In the genomic region with DNA sequence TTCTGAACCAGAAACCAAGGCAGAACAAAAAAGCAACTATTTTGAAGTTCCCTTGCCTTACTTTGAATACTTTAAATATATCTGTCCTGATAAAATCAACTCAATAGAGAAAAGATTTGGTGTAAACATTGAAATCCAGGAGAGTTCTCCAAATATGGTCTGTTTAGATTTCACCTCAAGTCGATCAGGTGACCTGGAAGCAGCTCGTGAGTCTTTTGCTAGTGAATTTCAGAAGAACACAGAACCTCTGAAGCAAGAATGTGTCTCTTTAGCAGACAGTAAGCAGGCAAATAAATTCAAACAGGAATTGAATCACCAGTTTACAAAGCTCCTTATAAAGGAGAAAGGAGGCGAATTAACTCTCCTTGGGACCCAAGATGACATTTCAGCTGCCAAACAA, we compare ENCODE assay signal across 19 cellular contexts. TPM values are rescaled to one million over a fixed set of nuclear protein-coding genes. Genes with fewer than 3 reads are reported as not detected.
DNase-seq lines count a peak whose midpoint lies in the region; ATAC-seq and TF ChIP-seq lines count a peak whose summit lies in the region.
"Had no signal": no experiment of that assay in that cellular context is flagged by ENCODE, and none has a peak within 500 bp of the region (broad histone marks: within the 10 kb centered on the region; RNA-seq: fewer than 3 reads in every experiment).

No MANE protein-coding gene starts in this region.

- H3K9me3 Mint-ChIP-seq in T-helper 2 cell treated with Interferon-gamma antibody and Interleukin-4, amounts not matched to agents 5 μg/mL and 100 μg/mL, for 36 hours = no peaks in the 10 kb centered on the region
- H3K9me3 Mint-ChIP-seq in T-cell = no peaks in the 10 kb centered on the region
- H3K9me3 Mint-ChIP-seq: endodermal cell, H9 had no signal

- peaks cover 0 to 75% (median 21%) of the 10 kb centered on the region in 3 donors for H3K4me1 ChIP-seq in gastroesophageal sphincter
- H3K4me1 ChIP-seq in sigmoid colon = peaks cover 0 to 52% (median 27%) of the 10 kb centered on the region in 4 donors

- intact Hi-C loops in sigmoid colon (cut with DNase I) = loop anchor here (10.0 kb wide), 1 partner anchor 226 kb away; a partner anchor contains a TSS

- DNase-seq in T-helper 2 cell treated with Interferon-gamma antibody and Interleukin-4, amounts not matched to agents 5 μg/mL and 100 μg/mL, for 36 hours (ENCODE audit: low spot score) = no peak
- DNase-seq in T-helper 2 cell (no peak), T-cell (no peak), sigmoid colon (no peak), erythroblast (lab: John Stamatoyannopoulos, UW) (no peak)
- no peak for DNase-seq in activated CD8-positive, alpha-beta memory T cell treated with anti-CD3 and anti-CD28 coated beads for 24 hours
- DNase-seq: 8988T; activated CD4-positive, alpha-beta T cell treated with anti-CD3 and anti-CD28 coated beads for 1 hour; caudate nucleus; endodermal cell; H9; MM.1S; NCI-H2081; NCI-H69; Peyer's patch; substantia nigra had no signal

- 24 to 46% methylated on average over 2 to 3 of the region's 3 CpGs for WGBS in gastroesophageal sphincter (ENCODE audit: low coverage in 1 of 2), 2 donors
- 61 to 83% methylated on average over 3 of the region's 3 CpGs for WGBS in sigmoid colon, 2 donors

- CTCF ChIA-PET in T-cell (lab: Charles Lee) = interaction anchor here in 1 of 2 donors (0.8 to 3.0 kb wide), 2 partner anchors 10 to 111 kb away, joined by 3 to 8 read pairs; no protein-coding TSS in a partner anchor

- H3K36me3 ChIP-seq in gastroesophageal sphincter (peaks cover 0 to 77% of the 10 kb centered on the region in 2 donors), sigmoid colon (peaks cover 0 to 66% (median 16%) of the 10 kb centered on the region in 4 donors)

- H3K9me3 ChIP-seq in gastroesophageal sphincter (no peaks in the 10 kb centered on the region), sigmoid colon (no peaks in the 10 kb centered on the region)
- H3K9me3 ChIP-seq: Peyer's patch had no signal

- no peak overlapping the region for H3K27ac Mint-ChIP-seq in T-helper 2 cell treated with Interferon-gamma antibody and Interleukin-4, amounts not matched to agents 5 μg/mL and 100 μg/mL, for 36 hours
- peak overlapping the region; percentile 79 to 82 for H3K27ac Mint-ChIP-seq in T-cell
- H3K27ac Mint-ChIP-seq: endodermal cell, H9 had no signal

- no peak for ATAC-seq in T-cell (replicated peaks in 1 of 4)
- ATAC-seq in gastroesophageal sphincter = peak; percentile 26
- no peak for ATAC-seq in GM18517 (IDR thresholded peaks at IDR 0.05; ENCODE audit: unreplicated experiment)

- H3K27ac ChIP-seq in gastroesophageal sphincter (peak overlapping the region; percentile 64 to 70 (median 68)), sigmoid colon (peak overlapping the region; percentile 62 to 93 (median 80))

- peak overlapping the region; percentile 58 for H3K4me3 Mint-ChIP-seq in T-helper 2 cell treated with Interferon-gamma antibody and Interleukin-4, amounts not matched to agents 5 μg/mL and 100 μg/mL, for 36 hours
- H3K4me3 Mint-ChIP-seq in T-cell = peak overlapping the region in 1 of 3 donors; percentile 43
- H3K4me3 Mint-ChIP-seq: endodermal cell, H9 had no signal

- POLR2A ChIA-PET in T-cell (lab: Charles Lee) = no interaction called here

- H3K27me3 ChIP-seq in gastroesophageal sphincter (no peaks in the 10 kb centered on the region), sigmoid colon (no peaks in the 10 kb centered on the region)
- H3K27me3 ChIP-seq: Peyer's patch had no signal

- no peak for TF ChIP-seq CTCF in gastroesophageal sphincter (IDR thresholded peaks at IDR 0.05)
- no peak for TF ChIP-seq CTCF in sigmoid colon (IDR thresholded peaks at IDR 0.05)

- H3K4me3 ChIP-seq in gastroesophageal sphincter (no peak overlapping the region), sigmoid colon (no peak overlapping the region)
- H3K4me3 ChIP-seq: Peyer's patch had no signal

- peaks cover 76% of the 10 kb centered on the region for H3K36me3 Mint-ChIP-seq in T-helper 2 cell treated with Interferon-gamma antibody and Interleukin-4, amounts not matched to agents 5 μg/mL and 100 μg/mL, for 36 hours (ENCODE audit: low read depth)
- peaks cover 54% of the 10 kb centered on the region for H3K36me3 Mint-ChIP-seq in T-cell

- peaks cover 49% of the 10 kb centered on the region for H3K4me1 Mint-ChIP-seq in T-helper 2 cell treated with Interferon-gamma antibody and Interleukin-4, amounts not matched to agents 5 μg/mL and 100 μg/mL, for 36 hours (ENCODE audit: low read depth)
- peaks cover 70 to 76% (median 73%) of the 10 kb centered on the region in 3 donors for H3K4me1 Mint-ChIP-seq in T-cell

- TF ChIP-seq EP300 in gastroesophageal sphincter (IDR thresholded peaks at IDR 0.05) (no peak), sigmoid colon (IDR thresholded peaks at IDR 0.05) (peak in 2 of 4 donors; percentile 61 to 91)

- TF ChIP-seq POLR2A in gastroesophageal sphincter (IDR thresholded peaks at IDR 0.05) (no peak), sigmoid colon (IDR thresholded peaks at IDR 0.05) (no peak), erythroblast (IDR thresholded peaks at IDR 0.05; ENCODE audit: low read length) (no peak)

- no peaks in the 10 kb centered on the region for H3K27me3 Mint-ChIP-seq in T-helper 2 cell treated with Interferon-gamma antibody and Interleukin-4, amounts not matched to agents 5 μg/mL and 100 μg/mL, for 36 hours (ENCODE audit: low read depth)
- no peaks in the 10 kb centered on the region for H3K27me3 Mint-ChIP-seq in T-cell

RNA-seq across cellular contexts. Expression of a gene that starts 4.6 kb away (rescaled TPM):
- total RNA-seq in T-cell = 10 to 100 TPM; 35.1 to 56.2 (median 49.8) TPM
- total RNA-seq in gastroesophageal sphincter = 10 to 100 TPM; 23.7 to 24.6 (median 24.2) TPM
- 10 to 100 TPM; 18.9 to 32.6 (median 25.0) TPM for total RNA-seq in sigmoid colon
- polyA plus RNA-seq in sigmoid colon = 10 to 100 TPM in 2 of 3 donors, 1 to 10 TPM in 1; 9.6 to 33.2 (median 20.8) TPM

RNA-seq across cellular contexts. Expression of a gene that starts 4.7 kb away (rescaled TPM):
- total RNA-seq in T-cell = 10 to 100 TPM; 20.2 to 43.0 (median 24.3) TPM
- 10 to 100 TPM; 21.0 to 28.6 (median 24.0) TPM for total RNA-seq in gastroesophageal sphincter
- 10 to 100 TPM; 24.5 to 43.0 (median 35.3) TPM for total RNA-seq in sigmoid colon
- 10 to 100 TPM; 20.4 to 48.4 (median 26.8) TPM for polyA plus RNA-seq in sigmoid colon

RNA-seq across cellular contexts. Expression of a gene that starts 8.7 kb away (rescaled TPM):
- 10 to 100 TPM; 37.3 to 74.9 (median 72.5) TPM for total RNA-seq in T-cell
- total RNA-seq in gastroesophageal sphincter = 1 to 10 TPM in 2 of 4 donors, under 1 TPM in 1, not detected in 1; 0.42 to 2.7 (median 1.1) TPM
- 1 to 10 TPM; 1.1 to 3.9 (median 2.9) TPM for total RNA-seq in sigmoid colon
- 10 to 100 TPM in 1 of 3 donors, 1 to 10 TPM in 1, not detected in 1; 1.2 to 16.8 TPM for polyA plus RNA-seq in sigmoid colon
- total RNA-seq: HT1080 had no signal

RNA-seq across cellular contexts. Expression of a gene that starts 54.0 kb away (rescaled TPM):
- total RNA-seq in T-cell = 10 to 100 TPM; 55.2 to 65.0 (median 57.5) TPM
- 10 to 100 TPM; 39.8 to 61.3 (median 41.3) TPM for total RNA-seq in gastroesophageal sphincter
- total RNA-seq in sigmoid colon = 10 to 100 TPM; 34.9 to 50.1 (median 40.3) TPM
- polyA plus RNA-seq in sigmoid colon = 10 to 100 TPM in 2 of 3 donors, 1 to 10 TPM in 1; 9.6 to 12.8 (median 11.1) TPM

Comparison
In these comparisons a context has a peak if more than half of its experiments do, and no peak if none do; other contexts are left out.
1. RNA of a gene that starts 8.7 kb away (total RNA-seq): 37.3 to 74.9 TPM in T-cell; 1.1 to 3.9 TPM in sigmoid colon and 0.42 to 2.7 TPM in gastroesophageal sphincter; every median in the first group is over 4 times any median in the second.